23 cellular contexts compared by ENCODE assay signal in genomic region chr14:78875031-78875430, GRCh38.
"Had no signal": no experiment of that assay in that cellular context is flagged by ENCODE, and none has a peak within 500 bp of the region (broad histone marks: within the 10 kb centered on the region; RNA-seq: fewer than 3 reads in every experiment).

No MANE protein-coding gene starts in this region.

- DNase-seq: natural killer cell; occipital lobe; ovary; psoas muscle; right cardiac atrium; right lobe of liver; sigmoid colon; small intestine; stimulated activated CD4-positive, alpha-beta T cell treated with anti-CD3 and anti-CD28 coated beads, Interleukin-15, amount 100 ng/mL, for 24 hours; stimulated activated CD4-positive, alpha-beta T cell treated with anti-CD3 and anti-CD28 coated beads, Interleukin-2, amount 100 ng/mL, for 24 hours; stimulated activated CD4-positive, alpha-beta T cell treated with anti-CD3 and anti-CD28 coated beads, Interleukin-2, amount 100 ng/mL, for 48 hours; stimulated activated CD4-positive, alpha-beta T cell treated with anti-CD3 and anti-CD28 coated beads, Interleukin-4, amount 100 ng/mL, for 24 hours; stimulated activated naive B cell treated with anti-CD40 and anti-IgM and Interleukin-4, amounts not matched to agents 10 μg/mL and 1 μg/mL and 100 μg/mL, for 72 hours; stimulated activated naive CD4-positive, alpha-beta T cell treated with Interleukin-2 at 50 U/mL for 16 hours; stomach; testis; tibial artery; transverse colon; upper lobe of right lung; uterus had no signal

- H3K27ac ChIP-seq: neural progenitor cell, ovary, parathyroid adenoma, psoas muscle, right lobe of liver, sigmoid colon, stomach, suprapubic skin, testis, tibial artery, transverse colon, upper lobe of right lung, uterus had no signal
